ENCODE assay signal across 8 cellular contexts in genomic region chr19:10286803-10287737, GRCh38. TPM values are rescaled to one million over a fixed set of nuclear protein-coding genes. Genes with fewer than 3 reads are reported as not detected.
A peak's percentile ranks its signal among the peaks of the same experiment; 100 is the strongest.
DNase-seq lines count a peak whose midpoint lies in the region; TF ChIP-seq lines count a peak whose summit lies in the region.

Gene ICAM4, plus strand, starts transcription at chr19:10286955. Its CDS starts 58 bp downstream, at chr19:10287013.

- H3K4me1 ChIP-seq in iPS-18a (ENCODE audit: control insufficient read depth, low read depth, low read length) (peaks cover 18% of the 10 kb centered on the region), stomach (peaks cover 49 to 63% (median 60%) of the 10 kb centered on the region in 4 donors)

- peaks cover 62% of the 10 kb centered on the region for H3K4me1 Mint-ChIP-seq in activated T-cell treated with anti-CD3 and anti-CD28 coated beads, Interleukin-2, amount 50 U/mL, for 24 hours (ENCODE audit: low read depth)

- peak; percentile 30 for DNase-seq in AG08396 (ENCODE audit: low spot score)
- peak in 1 of 2 experiments; percentile 92 for DNase-seq in HL-60 (ENCODE audit: low read depth in 1 of 2, low spot score in 1 of 2)
- DNase-seq in activated T-cell treated with anti-CD3 and anti-CD28 coated beads, Interleukin-2, amount 50 U/mL, for 24 hours = peak; percentile 61
- DNase-seq in stomach = peak; percentile 81
- DNase-seq in putamen (ENCODE audit: low spot score) = no peak
- DNase-seq in WERI-Rb-1 = no peak
- DNase-seq in epidermal melanocyte (ENCODE audit: insufficient read length, low spot score) = no peak

- H3K36me3 ChIP-seq in iPS-18a (ENCODE audit: control insufficient read depth, low read depth, low read length) = no peaks in the 10 kb centered on the region
- H3K36me3 ChIP-seq in stomach = peaks cover 11 to 42% (median 34%) of the 10 kb centered on the region in 4 donors
- H3K36me3 ChIP-seq in WERI-Rb-1 = no peaks in the 10 kb centered on the region

- H3K9me3 Mint-ChIP-seq in activated T-cell treated with anti-CD3 and anti-CD28 coated beads, Interleukin-2, amount 50 U/mL, for 24 hours = no peaks in the 10 kb centered on the region

- H3K4me3 Mint-ChIP-seq in activated T-cell treated with anti-CD3 and anti-CD28 coated beads, Interleukin-2, amount 50 U/mL, for 24 hours = no peak within 1 kb of the TSS

- H3K9me3 ChIP-seq in iPS-18a (ENCODE audit: control insufficient read depth, low read depth, low read length) = no peaks in the 10 kb centered on the region
- no peaks in the 10 kb centered on the region for H3K9me3 ChIP-seq in stomach
- H3K9me3 ChIP-seq in WERI-Rb-1 (ENCODE audit: severe bottlenecking) = no peaks in the 10 kb centered on the region

- TF ChIP-seq CTCF in HL-60 (IDR thresholded peaks at IDR 0.05; ENCODE audit: insufficient read depth, low read length) = no peak
- TF ChIP-seq CTCF in stomach (IDR thresholded peaks at IDR 0.05) = no peak
- no peak for TF ChIP-seq CTCF in WERI-Rb-1 (IDR thresholded peaks at IDR 0.05; ENCODE audit: low read depth, low read length)

- intact Hi-C loops in stomach (cut with DNase I; ENCODE audit: low total_unique reads) = no loop called here

- peak within 1 kb of the TSS; percentile 18 for H3K27ac Mint-ChIP-seq in activated T-cell treated with anti-CD3 and anti-CD28 coated beads, Interleukin-2, amount 50 U/mL, for 24 hours

- no peak for TF ChIP-seq EP300 in stomach (IDR thresholded peaks at IDR 0.05)

- H3K27ac ChIP-seq in HL-60 (replicated peaks) (peak within 1 kb of the TSS; percentile 80), iPS-18a (ENCODE audit: low read length) (no peak within 1 kb of the TSS), stomach (peak within 1 kb of the TSS in 2 of 5 donors; percentile 1 to 44), WERI-Rb-1 (no peak within 1 kb of the TSS)

- 4 to 6% (median 5%) methylated on average over 31 to 59 of the region's 59 CpGs for WGBS in stomach, 5 donors

- peaks cover 50% of the 10 kb centered on the region for H3K27me3 Mint-ChIP-seq in activated T-cell treated with anti-CD3 and anti-CD28 coated beads, Interleukin-2, amount 50 U/mL, for 24 hours

- H3K9ac ChIP-seq in iPS-18a (ENCODE audit: low read length) = no peak within 1 kb of the TSS

- H3K36me3 Mint-ChIP-seq in activated T-cell treated with anti-CD3 and anti-CD28 coated beads, Interleukin-2, amount 50 U/mL, for 24 hours (ENCODE audit: low read depth) = peaks cover 37% of the 10 kb centered on the region

- peak within 1 kb of the TSS; percentile 38 for H3K4me3 ChIP-seq in HL-60 (replicated peaks; ENCODE audit: insufficient read depth, low read length)
- H3K4me3 ChIP-seq in iPS-18a (ENCODE audit: low read length) = peak within 1 kb of the TSS; percentile 44
- H3K4me3 ChIP-seq in stomach = peak within 1 kb of the TSS; percentile 9 to 38 (median 22)
- no peak within 1 kb of the TSS for H3K4me3 ChIP-seq in WERI-Rb-1 (ENCODE audit: low read depth, low read length)

- peaks cover 32% of the 10 kb centered on the region for H3K27me3 ChIP-seq in HL-60 (ENCODE audit: insufficient read depth, poor library complexity, severe bottlenecking)
- peaks cover 64% of the 10 kb centered on the region for H3K27me3 ChIP-seq in iPS-18a (ENCODE audit: control insufficient read depth, insufficient read depth, low read length)
- H3K27me3 ChIP-seq in stomach = peaks cover 21 to 80% (median 54%) of the 10 kb centered on the region in 3 donors
- H3K27me3 ChIP-seq in WERI-Rb-1 (ENCODE audit: insufficient read depth, low read depth, severe bottlenecking) = peaks cover 9% of the 10 kb centered on the region

- no peak for TF ChIP-seq POLR2A in stomach (IDR thresholded peaks at IDR 0.05)

RNA-seq across cellular contexts. Expression of gene ICAM4, which starts in this region (rescaled TPM):
- 1 to 10 TPM in 1 of 5 donors, not detected in 4; 1.9 TPM for total RNA-seq in stomach
- under 1 TPM in 2 of 3 donors, not detected in 1; 0.56 to 0.85 TPM for polyA plus RNA-seq in stomach

Comparison
In these comparisons a context has a peak if more than half of its experiments do, and no peak if none do; other contexts are left out.
1. DNase-seq: peak in AG08396 (single experiment), activated T-cell treated with anti-CD3 and anti-CD28 coated beads, Interleukin-2, amount 50 U/mL, for 24 hours (single experiment) and stomach (single experiment); none in putamen (single experiment), WERI-Rb-1 (single experiment) and epidermal melanocyte (single experiment).